ENCODE assay signal across 16 cellular contexts in the genomic region with DNA sequence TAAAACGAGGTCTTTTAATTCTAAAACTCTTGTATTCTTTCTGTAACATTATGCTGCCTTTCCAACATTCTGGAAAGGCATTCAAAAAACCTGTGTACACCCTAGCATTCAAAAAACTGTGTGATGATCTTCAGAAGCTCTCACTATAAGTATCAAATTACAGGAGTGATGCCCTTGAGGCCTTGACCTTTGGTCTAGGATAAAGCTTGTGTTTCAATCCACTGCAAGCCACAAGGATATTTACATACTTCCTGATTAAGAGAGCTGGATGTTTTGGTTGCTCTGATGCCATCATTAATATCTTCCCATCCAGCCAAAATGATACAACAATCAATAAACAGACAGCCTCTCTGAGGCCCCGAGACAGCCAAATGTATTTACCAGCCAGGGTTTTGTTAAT. TPM values are rescaled to one million over a fixed set of nuclear protein-coding genes. Genes with fewer than 3 reads are reported as not detected.
A peak's percentile ranks its signal among the peaks of the same experiment; 100 is the strongest.
DNase-seq lines count a peak whose midpoint lies in the region; ATAC-seq and TF ChIP-seq lines count a peak whose summit lies in the region.
"Had no signal": no experiment of that assay in that cellular context is flagged by ENCODE, and none has a peak within 500 bp of the region (broad histone marks: within the 10 kb centered on the region; RNA-seq: fewer than 3 reads in every experiment).

No MANE protein-coding gene starts in this region.

- H3K27me3 ChIP-seq in CD8-positive, alpha-beta T cell (ENCODE audit: insufficient read depth, low read length): no peaks in the 10 kb centered on the region
- H3K27me3 ChIP-seq: BLaER1 had no signal

- ATAC-seq in CD8-positive, alpha-beta T cell: no peak
- ATAC-seq: PC-3, T-helper 17 cell had no signal

- TF ChIP-seq CTCF in CD8-positive, alpha-beta T cell (IDR thresholded peaks at IDR 0.05): no peak
- no peak for TF ChIP-seq CTCF in glutamatergic neuron (IDR thresholded peaks at IDR 0.05; ENCODE audit: partially characterized antibody, unreplicated experiment)

- H3K9me3 Mint-ChIP-seq in CD8-positive, alpha-beta T cell: no peaks in the 10 kb centered on the region
- H3K9me3 Mint-ChIP-seq in glutamatergic neuron (ENCODE audit: unreplicated experiment): peaks cover 1% of the 10 kb centered on the region

- no peak overlapping the region for H3K4me3 Mint-ChIP-seq in CD8-positive, alpha-beta T cell
- no peak overlapping the region for H3K4me3 Mint-ChIP-seq in glutamatergic neuron (ENCODE audit: unreplicated experiment)
- H3K4me3 Mint-ChIP-seq: T-helper 17 cell had no signal

- CTCF ChIA-PET in CD8-positive, alpha-beta T cell (lab: Charles Lee): interaction anchor here (1.0 to 3.3 kb wide), 4 partner anchors 8 to 278 kb away, joined by 3 to 15 read pairs (median 5); partner anchors contain the start of gene CLPB

- peaks cover 33% of the 10 kb centered on the region for H3K4me1 Mint-ChIP-seq in CD8-positive, alpha-beta T cell (ENCODE audit: low read depth)
- H3K4me1 Mint-ChIP-seq in glutamatergic neuron (ENCODE audit: low read depth, unreplicated experiment): peaks cover 33% of the 10 kb centered on the region

- H3K4me1 ChIP-seq in CD8-positive, alpha-beta T cell (ENCODE audit: insufficient read depth, low read length): peaks cover 5% of the 10 kb centered on the region

- no peak overlapping the region for H3K27ac ChIP-seq in CD8-positive, alpha-beta T cell (ENCODE audit: low read depth, low read length)
- H3K27ac ChIP-seq: BLaER1, SK-N-MC had no signal

- peaks cover 24% of the 10 kb centered on the region for H3K36me3 Mint-ChIP-seq in CD8-positive, alpha-beta T cell
- H3K36me3 Mint-ChIP-seq in glutamatergic neuron (ENCODE audit: unreplicated experiment): no peaks in the 10 kb centered on the region

- H3K27me3 Mint-ChIP-seq in CD8-positive, alpha-beta T cell (ENCODE audit: low read depth): no peaks in the 10 kb centered on the region
- H3K27me3 Mint-ChIP-seq in glutamatergic neuron (ENCODE audit: unreplicated experiment): peaks cover 8% of the 10 kb centered on the region
- H3K27me3 Mint-ChIP-seq: T-helper 17 cell had no signal

- no peak overlapping the region for H3K4me3 ChIP-seq in CD8-positive, alpha-beta T cell (ENCODE audit: low read depth, low read length)
- H3K4me3 ChIP-seq: BLaER1, SK-N-MC had no signal

- DNase-seq in CD8-positive, alpha-beta T cell: no peak
- peak; percentile 61 for DNase-seq in DMS53 treated with DMSO at 0.1 percent for 48 hours (lab: John Stamatoyannopoulos, UW; ENCODE audit: unreplicated experiment)
- peak; percentile 53 to 59 for DNase-seq in NCI-H526 (lab: John Stamatoyannopoulos, UW)
- no peak for DNase-seq in glutamatergic neuron
- DNase-seq in putamen (ENCODE audit: low spot score): no peak
- DNase-seq in AML-193 (lab: John Stamatoyannopoulos, UW): no peak
- no peak for DNase-seq in NCI-H1694 treated with DMSO at 0.1 percent for 48 hours (lab: John Stamatoyannopoulos, UW)
- DNase-seq in NCI-H2029 treated with DMSO at 0.1 percent for 48 hours (lab: John Stamatoyannopoulos, UW): no peak
- DNase-seq: DMS153, HCEC 1CT, NCI-H1436 treated with DMSO at 0.1 percent for 48 hours, NCI-H524 treated with DMSO at 0.1 percent for 48 hours, PC-3, T-helper 17 cell had no signal

- H3K27ac Mint-ChIP-seq in CD8-positive, alpha-beta T cell: peak overlapping the region; percentile 30
- H3K27ac Mint-ChIP-seq in glutamatergic neuron (ENCODE audit: unreplicated experiment): peak overlapping the region; percentile 34
- H3K27ac Mint-ChIP-seq: T-helper 17 cell had no signal

- no peaks in the 10 kb centered on the region for H3K9me3 ChIP-seq in CD8-positive, alpha-beta T cell (ENCODE audit: low read length)
- H3K9me3 ChIP-seq: BLaER1 had no signal

- POLR2A ChIA-PET in CD8-positive, alpha-beta T cell (lab: Charles Lee): no interaction called here

- peaks cover 5% of the 10 kb centered on the region for H3K36me3 ChIP-seq in CD8-positive, alpha-beta T cell (ENCODE audit: insufficient read depth, low read length)

- intact Hi-C loops in CD8-positive, alpha-beta T cell (cut with DNase I, micrococcal nuclease): no loop called here

RNA-seq across cellular contexts. Expression of gene CLPB, which starts 11.9 kb away (rescaled TPM):
- total RNA-seq in CD8-positive, alpha-beta T cell: 1 to 10 TPM; 7.4 to 9.6 TPM
- 40.6 TPM for total RNA-seq in glutamatergic neuron (ENCODE audit: unreplicated experiment)

Comparison
In these comparisons a context has a peak if more than half of its experiments do, and no peak if none do; other contexts are left out.
1. DNase-seq: peak in DMS53 treated with DMSO at 0.1 percent for 48 hours (single experiment) and NCI-H526 (2 of 2); none in CD8-positive, alpha-beta T cell (0 of 7), glutamatergic neuron (single experiment), putamen (single experiment), AML-193 (0 of 2), NCI-H1694 treated with DMSO at 0.1 percent for 48 hours (single experiment) and NCI-H2029 treated with DMSO at 0.1 percent for 48 hours (single experiment).